16 cellular contexts compared by ENCODE assay signal in genomic region chr4:7161721-7162214, GRCh38. TPM values are rescaled to one million over a fixed set of nuclear protein-coding genes. Genes with fewer than 3 reads are reported as not detected.
DNase-seq lines count a peak whose midpoint lies in the region; ATAC-seq and TF ChIP-seq lines count a peak whose summit lies in the region.
"Had no signal": no experiment of that assay in that cellular context is flagged by ENCODE, and none has a peak within 500 bp of the region (broad histone marks: within the 10 kb centered on the region; RNA-seq: fewer than 3 reads in every experiment).

No MANE protein-coding gene starts in this region.

- H3K36me3 ChIP-seq in neural progenitor cell (no peaks in the 10 kb centered on the region), uterus (no peaks in the 10 kb centered on the region), stomach (no peaks in the 10 kb centered on the region)
- H3K36me3 ChIP-seq: brain microvascular endothelial cell had no signal

- no peak overlapping the region for H2AFZ ChIP-seq in neural progenitor cell (replicated peaks)
- H2AFZ ChIP-seq: PC-9 had no signal

- no peak overlapping the region for H3K9ac ChIP-seq in neural progenitor cell

- H3K27me3 ChIP-seq in neural progenitor cell: no peaks in the 10 kb centered on the region
- no peaks in the 10 kb centered on the region for H3K27me3 ChIP-seq in uterus
- no peaks in the 10 kb centered on the region for H3K27me3 ChIP-seq in stomach
- H3K27me3 ChIP-seq: brain microvascular endothelial cell had no signal

- H3K4me1 ChIP-seq in neural progenitor cell (peaks cover 14% of the 10 kb centered on the region), uterus (peaks cover 0 to 2% of the 10 kb centered on the region in 2 donors), stomach (peaks cover 0 to 3% (median under 1%) of the 10 kb centered on the region in 4 donors)

- no peak overlapping the region for H3K4me3 ChIP-seq in neural progenitor cell
- no peak overlapping the region for H3K4me3 ChIP-seq in uterus
- no peak overlapping the region for H3K4me3 ChIP-seq in stomach
- H3K4me3 ChIP-seq: PC-9 had no signal

- no peaks in the 10 kb centered on the region for H3K79me2 ChIP-seq in neural progenitor cell (ENCODE audit: low read depth)

- H3F3A ChIP-seq in neural progenitor cell (ENCODE audit: low read depth): no peaks in the 10 kb centered on the region

- TF ChIP-seq CTCF in neural progenitor cell (IDR thresholded peaks at IDR 0.05): no peak
- no peak for TF ChIP-seq CTCF in uterus (IDR thresholded peaks at IDR 0.05)
- TF ChIP-seq CTCF in stomach (IDR thresholded peaks at IDR 0.05): no peak

- WGBS in stomach, 5 donors: 76 to 83% (median 80%) methylated on average over 6 of the region's 6 CpGs

- no peaks in the 10 kb centered on the region for H3K9me3 Mint-ChIP-seq in neural progenitor cell
- H3K9me3 Mint-ChIP-seq: T-cell had no signal

- peak overlapping the region; percentile 81 for H3K27ac Mint-ChIP-seq in neural progenitor cell
- H3K27ac Mint-ChIP-seq: T-cell had no signal

- intact Hi-C loops in left cardiac atrium (cut with DNase I): no loop called here
- intact Hi-C loops in Right ventricle myocardium inferior (cut with DNase I): no loop called here
- intact Hi-C loops in uterus (cut with DNase I; ENCODE audit: low total_unique reads): no loop called here
- intact Hi-C loops in stomach (cut with DNase I; ENCODE audit: low total_unique reads): no loop called here

- H3K4me2 ChIP-seq in neural progenitor cell: no peak overlapping the region
- H3K4me2 ChIP-seq: PC-9 had no signal

- ATAC-seq in left cardiac atrium (peak; percentile 76 to 90), Right ventricle myocardium inferior (no peak)
- ATAC-seq: T-cell had no signal

- peaks cover 3% of the 10 kb centered on the region for H3K27me3 Mint-ChIP-seq in neural progenitor cell (ENCODE audit: insufficient read depth, low read depth)

- no peaks in the 10 kb centered on the region for H3K36me3 Mint-ChIP-seq in neural progenitor cell
- H3K36me3 Mint-ChIP-seq: T-cell had no signal

- no peaks in the 10 kb centered on the region for H3K9me3 ChIP-seq in neural progenitor cell (ENCODE audit: low read depth)
- no peaks in the 10 kb centered on the region for H3K9me3 ChIP-seq in uterus
- no peaks in the 10 kb centered on the region for H3K9me3 ChIP-seq in stomach

- DNase-seq in left cardiac atrium (no peak), Right ventricle myocardium inferior (ENCODE audit: missing footprints) (no peak), ecto neural progenitor cell (ENCODE audit: low spot score) (peak; percentile 25), neural progenitor cell (ENCODE audit: low spot score) (no peak), uterus (peak in 1 of 2 donors; percentile 32), stomach (no peak), DMS153 treated with DMSO at 0.1 percent for 48 hours (lab: John Stamatoyannopoulos, UW; ENCODE audit: unreplicated experiment) (no peak), mucosa of gallbladder (ENCODE audit: low spot score) (no peak)
- DNase-seq: activated T-cell treated with anti-CD3 and anti-CD28 coated beads, Interleukin-2, amount 50 U/mL, for 48 hours; brain microvascular endothelial cell; Calu3; KBM-7; NCI-H1417 treated with DMSO at 0.1 percent for 48 hours; NCI-H526; PC-9 had no signal

- no peaks in the 10 kb centered on the region for H4K20me1 ChIP-seq in neural progenitor cell (ENCODE audit: low read depth)

- TF ChIP-seq POLR2A in uterus (IDR thresholded peaks at IDR 0.05): no peak
- no peak for TF ChIP-seq POLR2A in stomach (IDR thresholded peaks at IDR 0.05)

- H3K4me3 Mint-ChIP-seq in neural progenitor cell: peak overlapping the region; percentile 57
- H3K4me3 Mint-ChIP-seq: T-cell had no signal

- peaks cover 39% of the 10 kb centered on the region for H3K4me1 Mint-ChIP-seq in neural progenitor cell
- H3K4me1 Mint-ChIP-seq: T-cell had no signal

- no peak for TF ChIP-seq EP300 in stomach (IDR thresholded peaks at IDR 0.05)

- no peak overlapping the region for H3K27ac ChIP-seq in neural progenitor cell
- H3K27ac ChIP-seq in uterus: peak overlapping the region; percentile 19 to 33
- no peak overlapping the region for H3K27ac ChIP-seq in stomach
- H3K27ac ChIP-seq: brain microvascular endothelial cell, PC-9 had no signal

RNA-seq across cellular contexts. Expression of gene SORCS2, which starts 30.6 kb away (rescaled TPM):
- total RNA-seq in left cardiac atrium: 1 to 10 TPM; 2.4 to 2.6 TPM
- total RNA-seq in Right ventricle myocardium inferior: 1.1 TPM
- 5.2 and 12.9 TPM in 2 replicates for total RNA-seq in neural progenitor cell (ENCODE audit: low replicate concordance)
- total RNA-seq in uterus: 10 to 100 TPM in 1 of 4 donors, 1 to 10 TPM in 1, under 1 TPM in 2; 0.26 to 17.1 (median 2.9) TPM
- total RNA-seq in stomach: 10 to 100 TPM in 1 of 5 donors, 1 to 10 TPM in 2, under 1 TPM in 1, not detected in 1; under 0.01 to 13.0 (median 4.2) TPM
- under 1 TPM; 0.15 to 0.50 (median 0.20) TPM for polyA plus RNA-seq in stomach
- 1.7 TPM for total RNA-seq in mucosa of gallbladder
- total RNA-seq: Calu3 had no signal

Comparison
In these comparisons a context has a peak if more than half of its experiments do, and no peak if none do; other contexts are left out.
1. H3K27ac ChIP-seq: peak in uterus (2 of 2); none in neural progenitor cell (single experiment) and stomach (0 of 5).